ENCODE assay signal across 10 cellular contexts in genomic region chr3:143060906-143061305, GRCh38. TPM values are rescaled to one million over a fixed set of nuclear protein-coding genes. Genes with fewer than 3 reads are reported as not detected.
DNase-seq lines count a peak whose midpoint lies in the region; ATAC-seq, FAIRE-seq and TF ChIP-seq lines count a peak whose summit lies in the region.
"Had no signal": no experiment of that assay in that cellular context is flagged by ENCODE, and none has a peak within 500 bp of the region (broad histone marks: within the 10 kb centered on the region; RNA-seq: fewer than 3 reads in every experiment).

No MANE protein-coding gene starts in this region.

- no peak overlapping the region for H2AFZ ChIP-seq in astrocyte (ENCODE audit: low read depth, low read length)

- H3K36me3 ChIP-seq in astrocyte (ENCODE audit: insufficient read depth, low read length) = peaks cover 14% of the 10 kb centered on the region

- peak; percentile 96 for ATAC-seq in GM18502 (IDR thresholded peaks at IDR 0.05; ENCODE audit: poor library complexity, unreplicated experiment)
- ATAC-seq in GM21381 (IDR thresholded peaks at IDR 0.05; ENCODE audit: unreplicated experiment) = peak; percentile 97
- peak; percentile 98 for ATAC-seq in HG03175 (IDR thresholded peaks at IDR 0.05; ENCODE audit: unreplicated experiment)

- TF ChIP-seq CTCF in astrocyte (IDR thresholded peaks at IDR 0.05; ENCODE audit: insufficient read depth, low read depth, low read length) = no peak

- H3K4me1 ChIP-seq in astrocyte (ENCODE audit: insufficient read depth, low read length) = no peaks in the 10 kb centered on the region

- H3K27me3 Mint-ChIP-seq in astrocyte (ENCODE audit: low read depth, unreplicated experiment) = no peaks in the 10 kb centered on the region
- H3K27me3 Mint-ChIP-seq: central memory CD8-positive, alpha-beta T cell had no signal

- H3K36me3 Mint-ChIP-seq in astrocyte (ENCODE audit: low read depth, unreplicated experiment) = peaks cover 6% of the 10 kb centered on the region

- DNase-seq in astrocyte (ENCODE audit: low read depth) (no peak), NCI-H1694 (lab: John Stamatoyannopoulos, UW) (no peak), activated gamma-delta T cell (lab: John Stamatoyannopoulos, UW) (no peak), dermis blood vessel endothelial cell (no peak)
- no peak for DNase-seq in activated CD4-positive, alpha-beta T cell treated with anti-CD3 and anti-CD28 coated beads for 1 hour
- DNase-seq: NCI-H1092 treated with DMSO at 0.1 percent for 48 hours had no signal

- H3K27ac ChIP-seq in astrocyte (ENCODE audit: low read depth, low read length) = no peak overlapping the region

- no peak overlapping the region for H3K4me2 ChIP-seq in astrocyte (ENCODE audit: low read length)

- H4K20me1 ChIP-seq in astrocyte (ENCODE audit: insufficient read depth, low read length) = no peaks in the 10 kb centered on the region

- no peaks in the 10 kb centered on the region for H3K27me3 ChIP-seq in astrocyte (ENCODE audit: insufficient read depth, low read length)

- no peak overlapping the region for H3K9ac ChIP-seq in astrocyte (ENCODE audit: low read length)

- H3K79me2 ChIP-seq in astrocyte (ENCODE audit: insufficient read depth, low read length) = no peaks in the 10 kb centered on the region

- H3K4me3 ChIP-seq in astrocyte (ENCODE audit: insufficient read depth, low read depth, low read length) = no peak overlapping the region

- no peak overlapping the region for H3K27ac Mint-ChIP-seq in astrocyte (ENCODE audit: unreplicated experiment)

- no peaks in the 10 kb centered on the region for H3K9me3 ChIP-seq in astrocyte (ENCODE audit: insufficient read depth, low read depth, low read length)

- no peak overlapping the region for H3K4me3 Mint-ChIP-seq in astrocyte (ENCODE audit: unreplicated experiment)
- H3K4me3 Mint-ChIP-seq: central memory CD8-positive, alpha-beta T cell had no signal

- peak; percentile 20 for FAIRE-seq in astrocyte (lab: Jason Lieb, UNC)

- H3K9me3 Mint-ChIP-seq in astrocyte (ENCODE audit: unreplicated experiment) = no peaks in the 10 kb centered on the region
- H3K9me3 Mint-ChIP-seq: central memory CD8-positive, alpha-beta T cell had no signal

- no peaks in the 10 kb centered on the region for H3K4me1 Mint-ChIP-seq in astrocyte (ENCODE audit: low read depth, unreplicated experiment)
- H3K4me1 Mint-ChIP-seq: central memory CD8-positive, alpha-beta T cell had no signal

RNA-seq across cellular contexts. Expression of gene CHST2, which starts 58.7 kb away (rescaled TPM):
- total RNA-seq in astrocyte (11.8 and 13.4 TPM in 2 replicates), dermis blood vessel endothelial cell (2.7 and 7.8 TPM in 2 replicates)

RNA-seq across cellular contexts. Expression of gene U2SURP, which starts 59.5 kb away (rescaled TPM):
- total RNA-seq in astrocyte = 106 and 109 TPM in 2 replicates
- 52.8 and 57.8 TPM in 2 replicates for total RNA-seq in dermis blood vessel endothelial cell
